In the genomic region with DNA sequence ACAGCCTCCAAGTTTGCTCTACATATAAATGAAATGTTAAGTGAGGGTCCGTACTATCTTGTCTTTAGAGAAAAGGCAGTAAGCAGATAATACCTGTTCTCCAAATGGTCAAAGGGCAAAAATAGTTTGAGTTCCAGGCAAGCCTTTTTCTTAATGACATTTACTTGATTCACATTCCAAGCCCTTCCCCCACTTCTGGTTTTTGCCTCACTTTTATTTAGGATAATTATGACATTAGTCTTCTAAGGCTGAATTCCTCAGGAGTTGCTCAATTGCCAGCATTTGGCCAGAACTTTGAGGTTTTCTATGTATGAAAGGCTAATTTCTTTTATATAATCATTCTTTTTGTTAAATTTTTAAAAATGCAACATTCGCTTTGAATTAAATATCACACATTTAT, we compare ENCODE assay signal across 22 cellular contexts.
DNase-seq lines count a peak whose midpoint lies in the region; ATAC-seq and TF ChIP-seq lines count a peak whose summit lies in the region.
"Had no signal": no experiment of that assay in that cellular context is flagged by ENCODE, and none has a peak within 500 bp of the region (broad histone marks: within the 10 kb centered on the region; RNA-seq: fewer than 3 reads in every experiment).

No MANE protein-coding gene starts in this region.

- CTCF ChIA-PET in AG04449 (lab: Yijun Ruan, JAX) = no interaction called here
- CTCF ChIA-PET in CD4-positive, alpha-beta T cell (lab: Charles Lee) = no interaction called here

- H3K79me2 ChIP-seq in GM23338 (replicated peaks; ENCODE audit: insufficient read depth) = no peaks in the 10 kb centered on the region

- H3K9me3 ChIP-seq in CD4-positive, alpha-beta T cell (ENCODE audit: control insufficient read depth, low read length) = no peaks in the 10 kb centered on the region
- H3K9me3 ChIP-seq: gastroesophageal sphincter, SJSA1 had no signal

- H3K27ac Mint-ChIP-seq in GM23338 = no peak overlapping the region
- no peak overlapping the region for H3K27ac Mint-ChIP-seq in CD4-positive, alpha-beta T cell
- H3K27ac Mint-ChIP-seq: activated B cell treated with CpG ODN at 0.5 μM for 24 hours; activated CD8-positive, alpha-beta T cell treated with anti-CD3 and anti-CD28 coated beads, Interleukin-2, amount 10 ng/mL, durations not matched to agents 7 days and 5 days; activated naive CD4-positive, alpha-beta T cell treated with anti-CD3 and anti-CD28 coated beads, Interleukin-2, amount 10 ng/mL, durations not matched to agents 7 days and 5 days; activated T-cell treated with anti-CD3 and anti-CD28 coated beads, Interleukin-2, amount 50 U/mL, for 24 hours; brain; CD4-positive, alpha-beta memory T cell; neural progenitor cell; T-helper 2 cell treated with Interferon-gamma antibody and Interleukin-4, amounts not matched to agents 5 μg/mL and 100 μg/mL, for 36 hours had no signal

- H3K9me2 ChIP-seq in GM23338 (ENCODE audit: insufficient read depth) = no peaks in the 10 kb centered on the region

- no peak overlapping the region for H3K4me3 Mint-ChIP-seq in GM23338
- no peak overlapping the region for H3K4me3 Mint-ChIP-seq in CD4-positive, alpha-beta T cell
- H3K4me3 Mint-ChIP-seq: activated B cell treated with CpG ODN at 0.5 μM for 24 hours; activated CD8-positive, alpha-beta T cell treated with anti-CD3 and anti-CD28 coated beads, Interleukin-2, amount 10 ng/mL, durations not matched to agents 7 days and 5 days; activated naive CD4-positive, alpha-beta T cell treated with anti-CD3 and anti-CD28 coated beads, Interleukin-2, amount 10 ng/mL, durations not matched to agents 7 days and 5 days; activated T-cell treated with anti-CD3 and anti-CD28 coated beads, Interleukin-2, amount 50 U/mL, for 24 hours; brain; CD4-positive, alpha-beta memory T cell; neural progenitor cell; T-helper 2 cell treated with Interferon-gamma antibody and Interleukin-4, amounts not matched to agents 5 μg/mL and 100 μg/mL, for 36 hours had no signal

- H3K9me3 Mint-ChIP-seq in GM23338 = no peaks in the 10 kb centered on the region
- H3K9me3 Mint-ChIP-seq in CD4-positive, alpha-beta T cell = no peaks in the 10 kb centered on the region
- H3K9me3 Mint-ChIP-seq: activated B cell treated with CpG ODN at 0.5 μM for 24 hours; activated naive CD4-positive, alpha-beta T cell treated with anti-CD3 and anti-CD28 coated beads, Interleukin-2, amount 10 ng/mL, durations not matched to agents 7 days and 5 days; activated T-cell treated with anti-CD3 and anti-CD28 coated beads, Interleukin-2, amount 50 U/mL, for 24 hours; T-helper 2 cell treated with Interferon-gamma antibody and Interleukin-4, amounts not matched to agents 5 μg/mL and 100 μg/mL, for 36 hours had no signal

- no peaks in the 10 kb centered on the region for H4K20me1 ChIP-seq in GM23338 (replicated peaks; ENCODE audit: insufficient read depth)

- H3K27me3 Mint-ChIP-seq in GM23338 (ENCODE audit: insufficient read depth, low read depth, poor library complexity) = no peaks in the 10 kb centered on the region
- no peaks in the 10 kb centered on the region for H3K27me3 Mint-ChIP-seq in CD4-positive, alpha-beta T cell
- H3K27me3 Mint-ChIP-seq: activated B cell treated with CpG ODN at 0.5 μM for 24 hours; activated naive CD4-positive, alpha-beta T cell treated with anti-CD3 and anti-CD28 coated beads, Interleukin-2, amount 10 ng/mL, durations not matched to agents 7 days and 5 days; activated T-cell treated with anti-CD3 and anti-CD28 coated beads, Interleukin-2, amount 50 U/mL, for 24 hours; CD4-positive, alpha-beta memory T cell had no signal

- POLR2A ChIA-PET in AG04449 (lab: Yijun Ruan, JAX) = no interaction called here
- POLR2A ChIA-PET in CD4-positive, alpha-beta T cell (lab: Charles Lee) = no interaction called here

- H3K27me3 ChIP-seq in GM23338 (ENCODE audit: insufficient read depth) = no peaks in the 10 kb centered on the region
- H3K27me3 ChIP-seq in CD4-positive, alpha-beta T cell (ENCODE audit: control insufficient read depth, insufficient read depth, low read length) = no peaks in the 10 kb centered on the region
- H3K27me3 ChIP-seq: gastroesophageal sphincter, neural progenitor cell, SJSA1 had no signal

- H3K36me3 Mint-ChIP-seq in GM23338 (ENCODE audit: low read depth) = no peaks in the 10 kb centered on the region
- H3K36me3 Mint-ChIP-seq in CD4-positive, alpha-beta T cell (ENCODE audit: low read depth) = no peaks in the 10 kb centered on the region
- H3K36me3 Mint-ChIP-seq: brain had no signal

- ATAC-seq in GM23338 = peak; percentile 33; the same call in 1 of the 3 replicates
- no peak for ATAC-seq in CD4-positive, alpha-beta T cell (ENCODE audit: poor library complexity)
- ATAC-seq: activated CD8-positive, alpha-beta T cell treated with anti-CD3 and anti-CD28 coated beads, Interleukin-2, amount 10 ng/mL, durations not matched to agents 7 days and 5 days; gastroesophageal sphincter had no signal

- peaks cover 43% of the 10 kb centered on the region for H3K4me1 ChIP-seq in GM23338 (ENCODE audit: insufficient read depth)

- H3F3A ChIP-seq in GM23338 (replicated peaks; ENCODE audit: low read depth) = no peaks in the 10 kb centered on the region

- intact Hi-C loops in CD4-positive, alpha-beta T cell (cut with DNase I, micrococcal nuclease) = no loop called here

- H3K4me3 ChIP-seq in AG04449 (ENCODE audit: low read depth, low read length) (no peak overlapping the region), GM23338 (no peak overlapping the region), fibroblast of the aortic adventitia (ENCODE audit: low read depth, low read length) (no peak overlapping the region)
- H3K4me3 ChIP-seq: coronary artery, gastroesophageal sphincter, neural progenitor cell, SJSA1 had no signal

- no peak overlapping the region for H2AFZ ChIP-seq in GM23338
- H2AFZ ChIP-seq: neural progenitor cell had no signal

- no peak overlapping the region for H3K27ac ChIP-seq in GM23338 (ENCODE audit: low read depth)
- no peak overlapping the region for H3K27ac ChIP-seq in CD4-positive, alpha-beta T cell (ENCODE audit: low read depth, low read length)
- H3K27ac ChIP-seq: coronary artery, gastroesophageal sphincter, neural progenitor cell, SJSA1 had no signal

- peaks cover 39% of the 10 kb centered on the region for H3K4me1 Mint-ChIP-seq in GM23338
- no peaks in the 10 kb centered on the region for H3K4me1 Mint-ChIP-seq in CD4-positive, alpha-beta T cell (ENCODE audit: low read depth)
- H3K4me1 Mint-ChIP-seq: activated B cell treated with CpG ODN at 0.5 μM for 24 hours; activated naive CD4-positive, alpha-beta T cell treated with anti-CD3 and anti-CD28 coated beads, Interleukin-2, amount 10 ng/mL, durations not matched to agents 7 days and 5 days; brain had no signal

- DNase-seq in AG04449 (ENCODE audit: low read depth, low spot score) (peak; percentile 40), GM23338 (ENCODE audit: low spot score) (peak; percentile 56), amniotic epithelial cell (ENCODE audit: low read depth) (peak; percentile 78), fibroblast of the aortic adventitia (ENCODE audit: low read depth) (peak; percentile 58), DMS 273 (lab: John Stamatoyannopoulos, UW; ENCODE audit: unreplicated experiment) (no peak), NCI-H146 (lab: John Stamatoyannopoulos, UW) (no peak), activated gamma-delta T cell treated with Interleukin-2 at 50 U/mL for 16 hours (no peak)
- no peak for DNase-seq in CD4-positive, alpha-beta T cell
- DNase-seq: activated B cell treated with CpG ODN at 0.5 μM for 24 hours; activated CD8-positive, alpha-beta T cell treated with anti-CD3 and anti-CD28 coated beads, Interleukin-2, amount 10 ng/mL, durations not matched to agents 7 days and 5 days; activated naive CD4-positive, alpha-beta T cell treated with anti-CD3 and anti-CD28 coated beads, Interleukin-2, amount 10 ng/mL, durations not matched to agents 7 days and 5 days; activated T-cell treated with anti-CD3 and anti-CD28 coated beads, Interleukin-2, amount 50 U/mL, for 24 hours; CD4-positive, alpha-beta memory T cell; DMS53; NCI-H1417; NCI-H748 treated with DMSO at 0.1 percent for 48 hours had no signal

- TF ChIP-seq CTCF in AG04449 (IDR thresholded peaks at IDR 0.05; ENCODE audit: insufficient read depth, low read length, missing control alignments) = no peak
- TF ChIP-seq CTCF in GM23338 (conservative IDR thresholded peaks at IDR 0.05; ENCODE audit: low read depth in 2 of 2) = no peak
- no peak for TF ChIP-seq CTCF in fibroblast of the aortic adventitia (IDR thresholded peaks at IDR 0.05; ENCODE audit: insufficient read depth, low read length)
- TF ChIP-seq CTCF in CD4-positive, alpha-beta T cell (IDR thresholded peaks at IDR 0.05) = no peak

- H3K36me3 ChIP-seq in GM23338 (ENCODE audit: insufficient read depth) = no peaks in the 10 kb centered on the region
- H3K36me3 ChIP-seq: gastroesophageal sphincter, neural progenitor cell, SJSA1 had no signal

- H3K4me2 ChIP-seq in GM23338 = peak overlapping the region; percentile 3
- H3K4me2 ChIP-seq: neural progenitor cell had no signal

TF ChIP-seq in GM23338, 12 proteins besides CTCF, POLR2A, EP300 and RAD21 (continues in another document):
- TF ChIP-seq EZH2 (IDR thresholded peaks at IDR 0.05; ENCODE audit: low read depth, unreplicated experiment) = no peak
- TF ChIP-seq ZNF114 (CRISPR knock-in tag; IDR thresholded peaks at IDR 0.05) = no peak

Comparison
In these comparisons a context has a peak if more than half of its experiments do, and no peak if none do; other contexts are left out.
1. DNase-seq: peak in AG04449 (single experiment), GM23338 (single experiment), amniotic epithelial cell (single experiment) and fibroblast of the aortic adventitia (single experiment); none in DMS 273 (single experiment), NCI-H146 (single experiment), activated gamma-delta T cell treated with Interleukin-2 at 50 U/mL for 16 hours (single experiment) and CD4-positive, alpha-beta T cell (0 of 10).